In the genomic region with DNA sequence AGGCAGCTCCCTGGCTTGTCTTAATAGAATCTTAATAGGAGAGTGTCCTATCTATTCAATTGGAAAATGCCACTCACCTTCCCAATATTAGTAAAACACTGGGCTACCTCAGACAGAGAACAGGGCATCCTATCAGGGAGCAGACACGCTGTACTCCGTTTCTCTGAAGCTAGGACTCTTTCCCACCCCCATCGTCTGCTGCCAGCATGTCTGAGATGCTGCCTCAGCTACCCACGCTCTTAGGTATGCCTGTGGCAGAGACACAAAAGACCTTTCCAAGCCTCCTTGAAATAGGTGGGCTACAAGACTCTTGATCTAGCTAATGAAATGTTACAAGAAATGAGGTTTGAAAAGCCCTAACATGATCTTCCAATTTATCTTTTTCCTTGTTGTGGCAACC, we compare ENCODE assay signal across 31 cellular contexts. TPM values are rescaled to one million over a fixed set of nuclear protein-coding genes. Genes with fewer than 3 reads are reported as not detected.
DNase-seq lines count a peak whose midpoint lies in the region; ATAC-seq and TF ChIP-seq lines count a peak whose summit lies in the region.
"Had no signal": no experiment of that assay in that cellular context is flagged by ENCODE, and none has a peak within 500 bp of the region (broad histone marks: within the 10 kb centered on the region; RNA-seq: fewer than 3 reads in every experiment).

No MANE protein-coding gene starts in this region.

- no peaks in the 10 kb centered on the region for H3K9me3 Mint-ChIP-seq in Calu3 (ENCODE audit: low read depth, unreplicated experiment)
- no peaks in the 10 kb centered on the region for H3K9me3 Mint-ChIP-seq in activated T-cell treated with anti-CD3 and anti-CD28 coated beads, Interleukin-2, amount 50 U/mL, for 4 hours
- H3K9me3 Mint-ChIP-seq: CD4-positive, alpha-beta memory T cell; CD4-positive, alpha-beta T cell; CD4-positive, CD25-positive, alpha-beta regulatory T cell; CD8-positive, alpha-beta memory T cell; CD8-positive, alpha-beta T cell had no signal

- no peak overlapping the region for H3K27ac Mint-ChIP-seq in Calu3 (ENCODE audit: unreplicated experiment)
- H3K27ac Mint-ChIP-seq: B cell; CD14-positive monocyte; CD4-positive, alpha-beta memory T cell; CD4-positive, alpha-beta T cell; CD4-positive, CD25-positive, alpha-beta regulatory T cell; CD8-positive, alpha-beta memory T cell; CD8-positive, alpha-beta T cell had no signal

- H3K4me1 Mint-ChIP-seq in Calu3 (ENCODE audit: low read depth, unreplicated experiment): no peaks in the 10 kb centered on the region
- H3K4me1 Mint-ChIP-seq in activated T-cell treated with anti-CD3 and anti-CD28 coated beads, Interleukin-2, amount 50 U/mL, for 4 hours (ENCODE audit: low read depth): no peaks in the 10 kb centered on the region
- H3K4me1 Mint-ChIP-seq: B cell; CD14-positive monocyte; CD4-positive, alpha-beta memory T cell; CD4-positive, CD25-positive, alpha-beta regulatory T cell; CD8-positive, alpha-beta memory T cell had no signal

- DNase-seq in cardiac septum (ENCODE audit: low spot score) (peak; percentile 15), left ventricle myocardium superior (no peak), head of caudate nucleus (peak in 32 of 42 donors; percentile 20 to 86 (median 50)), putamen (ENCODE audit: low spot score) (peak; percentile 19), Calu3 (no peak)
- no peak for DNase-seq in activated T-cell treated with anti-CD3 and anti-CD28 coated beads, Interleukin-2, amount 50 U/mL, for 4 hours
- DNase-seq: 8988T; ACHN; AML-193; BE2C; C1 segment of cervical spinal cord; Caco-2; CD4-positive, alpha-beta memory T cell; CD4-positive, alpha-beta T cell; CD4-positive, CD25-positive, alpha-beta regulatory T cell; CD8-positive, alpha-beta memory T cell; CD8-positive, alpha-beta T cell; COR-L47; DMS 273 treated with DMSO at 0.1 percent for 48 hours; DMS153; DMS53; DMS79; DMS79 treated with DMSO at 0.1 percent for 48 hours; DND-41; EL had no signal

- intact Hi-C loops in cardiac septum (cut with DNase I) (no loop called here), left ventricle myocardium superior (cut with micrococcal nuclease) (no loop called here), head of caudate nucleus (cut with DNase I) (no loop called here), Calu3 (cut with micrococcal nuclease; ENCODE audit: unreplicated experiment) (no loop called here)

- ATAC-seq in left ventricle myocardium superior: no peak
- no peak for ATAC-seq in activated T-cell treated with anti-CD3 and anti-CD28 coated beads, Interleukin-2, amount 50 U/mL, for 4 hours
- ATAC-seq: A549; CD8-positive, alpha-beta T cell had no signal

- no peak overlapping the region for H3K4me3 Mint-ChIP-seq in Calu3 (ENCODE audit: low read depth, unreplicated experiment)
- no peak overlapping the region for H3K4me3 Mint-ChIP-seq in activated T-cell treated with anti-CD3 and anti-CD28 coated beads, Interleukin-2, amount 50 U/mL, for 4 hours
- H3K4me3 Mint-ChIP-seq: B cell; CD14-positive monocyte; CD4-positive, alpha-beta memory T cell; CD4-positive, alpha-beta T cell; CD4-positive, CD25-positive, alpha-beta regulatory T cell; CD8-positive, alpha-beta memory T cell; CD8-positive, alpha-beta T cell had no signal

- no peak for TF ChIP-seq CTCF in Calu3 (IDR thresholded peaks at IDR 0.05; ENCODE audit: unreplicated experiment)

- CTCF ChIA-PET in Calu3 (lab: Charles Lee): no interaction called here

- H3K27me3 Mint-ChIP-seq in Calu3 (ENCODE audit: unreplicated experiment): peaks cover 56% of the 10 kb centered on the region
- peaks cover 23% of the 10 kb centered on the region for H3K27me3 Mint-ChIP-seq in activated T-cell treated with anti-CD3 and anti-CD28 coated beads, Interleukin-2, amount 50 U/mL, for 4 hours (ENCODE audit: low read depth)
- H3K27me3 Mint-ChIP-seq: CD4-positive, CD25-positive, alpha-beta regulatory T cell had no signal

- no peaks in the 10 kb centered on the region for H3K36me3 Mint-ChIP-seq in Calu3 (ENCODE audit: insufficient read depth, unreplicated experiment)
- H3K36me3 Mint-ChIP-seq in activated T-cell treated with anti-CD3 and anti-CD28 coated beads, Interleukin-2, amount 50 U/mL, for 4 hours (ENCODE audit: insufficient read depth): no peaks in the 10 kb centered on the region
- H3K36me3 Mint-ChIP-seq: CD14-positive monocyte; CD4-positive, alpha-beta memory T cell; CD4-positive, CD25-positive, alpha-beta regulatory T cell; CD8-positive, alpha-beta memory T cell; CD8-positive, alpha-beta T cell had no signal

- no TSS peak for BruUV-seq in Calu3 (replicated peaks; lab: Mats Ljungman, UMichigan)

RNA-seq across cellular contexts. Expression of a gene that starts 2.5 kb away (rescaled TPM):
- total RNA-seq in cardiac septum (not detected), left ventricle myocardium superior (not detected), Calu3 (2022) (not detected in 2 replicates)
- total RNA-seq in activated T-cell treated with anti-CD3 and anti-CD28 coated beads, Interleukin-2, amount 50 U/mL, for 4 hours: not detected
- total RNA-seq: A172; A673; B cell; Caco-2; CD4-positive, alpha-beta memory T cell; CD4-positive, alpha-beta T cell; CD4-positive, CD25-positive, alpha-beta regulatory T cell; CD8-positive, alpha-beta memory T cell; CD8-positive, alpha-beta T cell; Daoy had no signal

RNA-seq across cellular contexts. Expression of a gene that starts 13.5 kb away (rescaled TPM):
- total RNA-seq in cardiac septum (not detected), left ventricle myocardium superior (not detected), Calu3 (2022) (not detected in 2 replicates)
- total RNA-seq in activated T-cell treated with anti-CD3 and anti-CD28 coated beads, Interleukin-2, amount 50 U/mL, for 4 hours: not detected
- total RNA-seq: A172; A673; B cell; Caco-2; CD4-positive, alpha-beta memory T cell; CD4-positive, alpha-beta T cell; CD4-positive, CD25-positive, alpha-beta regulatory T cell; CD8-positive, alpha-beta memory T cell; CD8-positive, alpha-beta T cell; Daoy had no signal

RNA-seq across cellular contexts. Expression of a gene that starts 17.0 kb away (rescaled TPM):
- total RNA-seq in cardiac septum (not detected), left ventricle myocardium superior (0.79 TPM), Calu3 (2022) (not detected in 2 replicates)
- total RNA-seq in activated T-cell treated with anti-CD3 and anti-CD28 coated beads, Interleukin-2, amount 50 U/mL, for 4 hours: not detected
- total RNA-seq: A172; A673; B cell; Caco-2; CD4-positive, alpha-beta memory T cell; CD4-positive, alpha-beta T cell; CD4-positive, CD25-positive, alpha-beta regulatory T cell; CD8-positive, alpha-beta memory T cell; CD8-positive, alpha-beta T cell; Daoy had no signal

RNA-seq across cellular contexts. Expression of a gene that starts 33.5 kb away (rescaled TPM):
- 1.3 TPM for total RNA-seq in cardiac septum
- total RNA-seq in left ventricle myocardium superior: 0.32 TPM
- not detected in 2 replicates for total RNA-seq in Calu3 (2022)
- 1 to 10 TPM in 1 of 3 donors, under 1 TPM in 2; 0.22 to 1.3 (median 0.28) TPM for total RNA-seq in activated T-cell treated with anti-CD3 and anti-CD28 coated beads, Interleukin-2, amount 50 U/mL, for 4 hours
- total RNA-seq: A172, A673, Caco-2, Daoy had no signal

RNA-seq across cellular contexts. Expression of a gene that starts 54.2 kb away (rescaled TPM):
- total RNA-seq in cardiac septum (not detected), left ventricle myocardium superior (not detected), Calu3 (2022) (not detected in 2 replicates)
- not detected for total RNA-seq in activated T-cell treated with anti-CD3 and anti-CD28 coated beads, Interleukin-2, amount 50 U/mL, for 4 hours
- total RNA-seq: A172; A673; B cell; Caco-2; CD4-positive, alpha-beta memory T cell; CD4-positive, alpha-beta T cell; CD4-positive, CD25-positive, alpha-beta regulatory T cell; CD8-positive, alpha-beta memory T cell; CD8-positive, alpha-beta T cell; Daoy had no signal

Comparison
In these comparisons a context has a peak if more than half of its experiments do, and no peak if none do; other contexts are left out.
1. DNase-seq: peak in cardiac septum (single experiment), head of caudate nucleus (32 of 42) and putamen (single experiment); none in left ventricle myocardium superior (single experiment), Calu3 (single experiment) and activated T-cell treated with anti-CD3 and anti-CD28 coated beads, Interleukin-2, amount 50 U/mL, for 4 hours (single experiment).